16 cellular contexts compared by ENCODE assay signal in genomic region chr16:84497418-84497817, GRCh38. TPM values are rescaled to one million over a fixed set of nuclear protein-coding genes. Genes with fewer than 3 reads are reported as not detected.
DNase-seq lines count a peak whose midpoint lies in the region; ATAC-seq, FAIRE-seq and TF ChIP-seq lines count a peak whose summit lies in the region.
"Had no signal": no experiment of that assay in that cellular context is flagged by ENCODE, and none has a peak within 500 bp of the region (broad histone marks: within the 10 kb centered on the region; RNA-seq: fewer than 3 reads in every experiment).

No MANE protein-coding gene starts in this region.

- no peak overlapping the region for H3K4me3 Mint-ChIP-seq in activated CD8-positive, alpha-beta memory T cell treated with anti-CD3 and anti-CD28 coated beads, Interleukin-2, amount 10 ng/mL, durations not matched to agents 7 days and 5 days
- H3K4me3 Mint-ChIP-seq: CD8-positive, alpha-beta memory T cell had no signal

- CTCF ChIA-PET in activated CD8-positive, alpha-beta memory T cell treated with anti-CD3 and anti-CD28 coated beads, Interleukin-2, amount 10 ng/mL, durations not matched to agents 7 days and 5 days (lab: Charles Lee): interaction anchor here (1.3 to 1.4 kb wide), 2 partner anchors 9 to 221 kb away, joined by 4 to 10 read pairs; no protein-coding TSS in a partner anchor

- peak; percentile 22 for DNase-seq in activated CD8-positive, alpha-beta memory T cell treated with anti-CD3 and anti-CD28 coated beads, Interleukin-2, amount 10 ng/mL, durations not matched to agents 7 days and 5 days
- DNase-seq in activated CD8-positive, alpha-beta memory T cell treated with anti-CD3 and anti-CD28 coated beads, Interleukin-2, amount 50 U/mL, for 4 hours: no peak
- peak; percentile 23 for DNase-seq in RWPE2 (ENCODE audit: low spot score)
- peak; percentile 49 for DNase-seq in coronary artery (ENCODE audit: low spot score)
- peak; percentile 33 for DNase-seq in left lobe of liver (ENCODE audit: low spot score)
- DNase-seq in GM12891 (ENCODE audit: insufficient read length, low spot score): no peak
- no peak for DNase-seq in stimulated activated CD4-positive, alpha-beta T cell treated with anti-CD3 and anti-CD28 coated beads, Interleukin-2, amount 100 ng/mL, for 24 hours
- DNase-seq: AML-193; CD8-positive, alpha-beta memory T cell; DND-41; GDM1 had no signal

- H3K36me3 Mint-ChIP-seq in activated CD8-positive, alpha-beta memory T cell treated with anti-CD3 and anti-CD28 coated beads, Interleukin-2, amount 10 ng/mL, durations not matched to agents 7 days and 5 days: peaks cover 66% of the 10 kb centered on the region

- H3K4me1 ChIP-seq in RWPE2 (ENCODE audit: insufficient read depth, poor library complexity, severe bottlenecking): peaks cover 34% of the 10 kb centered on the region

- H3K4me3 ChIP-seq in RWPE2 (ENCODE audit: severe bottlenecking) (no peak overlapping the region), coronary artery (no peak overlapping the region)
- H3K4me3 ChIP-seq: BLaER1 had no signal

- H3K27me3 ChIP-seq in RWPE2 (ENCODE audit: insufficient read depth, poor library complexity, severe bottlenecking): no peaks in the 10 kb centered on the region
- H3K27me3 ChIP-seq: BLaER1 had no signal

- peaks cover 11% of the 10 kb centered on the region for H3K9me3 Mint-ChIP-seq in activated CD8-positive, alpha-beta memory T cell treated with anti-CD3 and anti-CD28 coated beads, Interleukin-2, amount 10 ng/mL, durations not matched to agents 7 days and 5 days (ENCODE audit: low read depth)

- no peak overlapping the region for H3K27ac ChIP-seq in RWPE2 (ENCODE audit: poor library complexity, severe bottlenecking)
- H3K27ac ChIP-seq in coronary artery: no peak overlapping the region
- H3K27ac ChIP-seq: 22Rv1, BLaER1 had no signal

- no peaks in the 10 kb centered on the region for H3K27me3 Mint-ChIP-seq in activated CD8-positive, alpha-beta memory T cell treated with anti-CD3 and anti-CD28 coated beads, Interleukin-2, amount 10 ng/mL, durations not matched to agents 7 days and 5 days
- H3K27me3 Mint-ChIP-seq: CD8-positive, alpha-beta memory T cell had no signal

- no peak for TF ChIP-seq POLR2A in GM12891 (IDR thresholded peaks at IDR 0.05; ENCODE audit: low read depth, low read length)

- H3K4me1 Mint-ChIP-seq in activated CD8-positive, alpha-beta memory T cell treated with anti-CD3 and anti-CD28 coated beads, Interleukin-2, amount 10 ng/mL, durations not matched to agents 7 days and 5 days: peaks cover 2% of the 10 kb centered on the region

- ATAC-seq in activated CD8-positive, alpha-beta memory T cell treated with anti-CD3 and anti-CD28 coated beads, Interleukin-2, amount 10 ng/mL, durations not matched to agents 7 days and 5 days: no peak
- no peak for ATAC-seq in RWPE2 (ENCODE audit: low read depth)
- ATAC-seq in left lobe of liver: no peak
- ATAC-seq in HG03520 (IDR thresholded peaks at IDR 0.05; ENCODE audit: unreplicated experiment): no peak
- ATAC-seq: HCT116 had no signal

- no peak for FAIRE-seq in GM12891 (lab: Jason Lieb, UNC)

- peaks cover 93% of the 10 kb centered on the region for H3K36me3 ChIP-seq in RWPE2 (ENCODE audit: low read depth)

- H3K9me3 ChIP-seq in RWPE2 (ENCODE audit: severe bottlenecking): no peaks in the 10 kb centered on the region
- H3K9me3 ChIP-seq: Caco-2 had no signal

- no peak overlapping the region for H3K27ac Mint-ChIP-seq in activated CD8-positive, alpha-beta memory T cell treated with anti-CD3 and anti-CD28 coated beads, Interleukin-2, amount 10 ng/mL, durations not matched to agents 7 days and 5 days

- TF ChIP-seq CTCF in RWPE2 (IDR thresholded peaks at IDR 0.05; ENCODE audit: poor library complexity, severe bottlenecking) (no peak), coronary artery (IDR thresholded peaks at IDR 0.05) (no peak)

TF ChIP-seq in GM12891, 5 proteins besides CTCF, POLR2A, EP300 and RAD21:
- TF ChIP-seq PAX5 (IDR thresholded peaks at IDR 0.05; ENCODE audit: insufficient read depth, low read length, severe bottlenecking) (no peak), POLR2AphosphoS5 (IDR thresholded peaks at IDR 0.05; ENCODE audit: low read depth, low read length) (no peak), SPI1 (IDR thresholded peaks at IDR 0.05; ENCODE audit: low read depth, low read length) (no peak), POU2F2 (IDR thresholded peaks at IDR 0.05; ENCODE audit: low read depth, low read length) (no peak), TAF1 (IDR thresholded peaks at IDR 0.05; ENCODE audit: low read depth, low read length) (no peak)

RNA-seq across cellular contexts. Expression of gene MEAK7, which starts 7.0 kb away (rescaled TPM):
- total RNA-seq in activated CD8-positive, alpha-beta memory T cell treated with anti-CD3 and anti-CD28 coated beads, Interleukin-2, amount 10 ng/mL, durations not matched to agents 7 days and 5 days: 10 to 100 TPM; 37.9 to 73.9 TPM
- 2.9 TPM for total RNA-seq in left lobe of liver
- 2.6 TPM for polyA plus RNA-seq in GM12891 (2012; ENCODE audit: low read depth, missing spikeins)

Comparison
In these comparisons a context has a peak if more than half of its experiments do, and no peak if none do; other contexts are left out.
1. DNase-seq: peak in activated CD8-positive, alpha-beta memory T cell treated with anti-CD3 and anti-CD28 coated beads, Interleukin-2, amount 10 ng/mL, durations not matched to agents 7 days and 5 days (single experiment), RWPE2 (single experiment), coronary artery (single experiment) and left lobe of liver (single experiment); none in activated CD8-positive, alpha-beta memory T cell treated with anti-CD3 and anti-CD28 coated beads, Interleukin-2, amount 50 U/mL, for 4 hours (single experiment), GM12891 (single experiment) and stimulated activated CD4-positive, alpha-beta T cell treated with anti-CD3 and anti-CD28 coated beads, Interleukin-2, amount 100 ng/mL, for 24 hours (0 of 2).
2. RNA of gene MEAK7, which starts 7.0 kb away (total RNA-seq): 37.9 to 73.9 TPM in activated CD8-positive, alpha-beta memory T cell treated with anti-CD3 and anti-CD28 coated beads, Interleukin-2, amount 10 ng/mL, durations not matched to agents 7 days and 5 days; 2.9 TPM in left lobe of liver (single experiment); every median in the first group is over 10 times any median in the second.